10 cellular contexts compared by ENCODE assay signal in genomic region chr1:46465981-46466476, GRCh38. TPM values are rescaled to one million over a fixed set of nuclear protein-coding genes. Genes with fewer than 3 reads are reported as not detected.
DNase-seq lines count a peak whose midpoint lies in the region; ATAC-seq and TF ChIP-seq lines count a peak whose summit lies in the region.
"Had no signal": no experiment of that assay in that cellular context is flagged by ENCODE, and none has a peak within 500 bp of the region (broad histone marks: within the 10 kb centered on the region; RNA-seq: fewer than 3 reads in every experiment).

No MANE protein-coding gene starts in this region.

- H3F3A ChIP-seq in PC-3 (ENCODE audit: low read length, unreplicated experiment): no peaks in the 10 kb centered on the region

- no peaks in the 10 kb centered on the region for H4K20me1 ChIP-seq in PC-3 (ENCODE audit: low read length)

- H3K27ac ChIP-seq in PC-3 (ENCODE audit: low read length) (no peak overlapping the region), rectal smooth muscle tissue (ENCODE audit: low read depth, low read length) (no peak overlapping the region)

- CTCF ChIA-PET in Caco-2 (lab: Charles Lee) (interaction anchor here (0.7 kb wide), 1 partner anchor 13 kb away, joined by 3 read pairs; no protein-coding TSS in a partner anchor), PC-3 (lab: Charles Lee) (no interaction called here)

- no peaks in the 10 kb centered on the region for H3K79me2 ChIP-seq in PC-3 (ENCODE audit: low read length)

- no peaks in the 10 kb centered on the region for H3K36me3 Mint-ChIP-seq in Caco-2 (ENCODE audit: insufficient read depth, unreplicated experiment)

- H3K4me1 ChIP-seq in Caco-2 (no peaks in the 10 kb centered on the region), PC-3 (ENCODE audit: insufficient read depth, low read length) (peaks cover 11% of the 10 kb centered on the region; the same call in 1 of the 2 replicates), rectal smooth muscle tissue (ENCODE audit: control insufficient read depth, insufficient read depth, low read length) (peaks cover 3% of the 10 kb centered on the region)

- H3K9ac ChIP-seq in PC-3 (ENCODE audit: low read length): no peak overlapping the region
- no peak overlapping the region for H3K9ac ChIP-seq in rectal smooth muscle tissue (ENCODE audit: low read length)

- peak overlapping the region; percentile 72 for H3K4me3 Mint-ChIP-seq in Caco-2 (ENCODE audit: unreplicated experiment)

- POLR2A ChIA-PET in Caco-2 (lab: Charles Lee) (no interaction called here), PC-3 (lab: Charles Lee; ENCODE audit: unreplicated experiment) (no interaction called here)

- H3K4me1 Mint-ChIP-seq in Caco-2 (ENCODE audit: low read depth, unreplicated experiment): no peaks in the 10 kb centered on the region

- H3K9me3 ChIP-seq in Caco-2 (no peaks in the 10 kb centered on the region), PC-3 (ENCODE audit: low read length) (no peaks in the 10 kb centered on the region)

- no peaks in the 10 kb centered on the region for H3K9me2 ChIP-seq in PC-3 (replicated peaks; ENCODE audit: low read length)

- no TSS peak for BruUV-seq in Caco-2 (replicated peaks; lab: Mats Ljungman, UMichigan)
- no TSS peak for BruUV-seq in PC-3 (replicated peaks; lab: Mats Ljungman, UMichigan)

- peak overlapping the region; percentile 48 for H3K4me3 ChIP-seq in Caco-2 (ENCODE audit: low read depth, low read length)
- H3K4me3 ChIP-seq in PC-3 (ENCODE audit: low read length): peak overlapping the region; percentile 72; the same call in 1 of the 2 replicates
- H3K4me3 ChIP-seq in fibroblast of villous mesenchyme (ENCODE audit: low read depth, low read length): peak overlapping the region; percentile 54
- peak overlapping the region; percentile 37 for H3K4me3 ChIP-seq in rectal smooth muscle tissue (ENCODE audit: low read length)

- H3K27me3 ChIP-seq in Caco-2 (replicated peaks; ENCODE audit: control insufficient read depth, insufficient read depth, low read length) (no peaks in the 10 kb centered on the region), PC-3 (ENCODE audit: low read length) (no peaks in the 10 kb centered on the region), rectal smooth muscle tissue (ENCODE audit: control insufficient read depth, insufficient read depth, low read length) (peaks cover 6% of the 10 kb centered on the region)

- no peak overlapping the region for H3K27ac Mint-ChIP-seq in Caco-2 (ENCODE audit: unreplicated experiment)

- peak overlapping the region; percentile 99 for H2AFZ ChIP-seq in PC-3 (ENCODE audit: low read length)

- peaks cover 19% of the 10 kb centered on the region for H3K27me3 Mint-ChIP-seq in Caco-2 (ENCODE audit: insufficient read depth, unreplicated experiment)

- intact Hi-C loops in Caco-2 (cut with micrococcal nuclease; ENCODE audit: unreplicated experiment) (no loop called here), PC-3 (cut with micrococcal nuclease) (no loop called here)

- H3K9me3 Mint-ChIP-seq in Caco-2 (ENCODE audit: unreplicated experiment): no peaks in the 10 kb centered on the region

- H3K36me3 ChIP-seq in Caco-2 (ENCODE audit: control insufficient read depth, insufficient read depth, low read length) (no peaks in the 10 kb centered on the region), PC-3 (ENCODE audit: low read depth, low read length) (no peaks in the 10 kb centered on the region), rectal smooth muscle tissue (ENCODE audit: control insufficient read depth, insufficient read depth, low read length) (no peaks in the 10 kb centered on the region)

- ATAC-seq in PC-3: no peak

- H3K4me2 ChIP-seq in PC-3 (ENCODE audit: low read length): peak overlapping the region; percentile 94

- TF ChIP-seq CTCF in Caco-2 (IDR thresholded peaks at IDR 0.05; ENCODE audit: insufficient read depth in 1 of 2, low read depth in 1 of 2, low read length in 1 of 2, severe bottlenecking in 1 of 2, unreplicated experiment in 1 of 2) (no peak), PC-3 (conservative IDR thresholded peaks at IDR 0.05; ENCODE audit: low read depth, low read length) (no peak), fibroblast of villous mesenchyme (IDR thresholded peaks at IDR 0.05; ENCODE audit: insufficient read depth, low read depth, low read length) (no peak)

- DNase-seq in Caco-2 (no peak), PC-3 (no peak), fibroblast of villous mesenchyme (ENCODE audit: low read depth) (no peak), NCI-H1436 treated with DMSO at 0.1 percent for 48 hours (lab: John Stamatoyannopoulos, UW) (no peak), cerebellar cortex (ENCODE audit: low spot score) (no peak), NCI-H510A treated with DMSO at 0.1 percent for 48 hours (lab: John Stamatoyannopoulos, UW) (no peak), NCI-H1930 (lab: John Stamatoyannopoulos, UW) (no peak)
- DNase-seq: NCI-H1092; stimulated activated CD4-positive, alpha-beta T cell treated with anti-CD3 and anti-CD28 coated beads, Interleukin-4, amount 100 ng/mL, for 24 hours had no signal

RNA-seq across cellular contexts. Expression of gene DMBX1, which starts 23.6 kb away (rescaled TPM):
- 0.16 TPM in 1 of 2 replicates, not detected in the other for total RNA-seq in Caco-2 (2022)
- total RNA-seq in PC-3 (2014; rRNA removed): 1.7 and 2.4 TPM in 2 replicates
- not detected in 2 replicates for total RNA-seq in fibroblast of villous mesenchyme
